Comparison of ENCODE assay signal across 8 cellular contexts in genomic region chr1:54488065-54488750, GRCh38. TPM values are rescaled to one million over a fixed set of nuclear protein-coding genes. Genes with fewer than 3 reads are reported as not detected.
A peak's percentile ranks its signal among the peaks of the same experiment; 100 is the strongest.
DNase-seq lines count a peak whose midpoint lies in the region; ATAC-seq and TF ChIP-seq lines count a peak whose summit lies in the region.

No MANE protein-coding gene starts in this region.

- H3K36me3 ChIP-seq in Loucy (ENCODE audit: insufficient read depth, low read length) (no peaks in the 10 kb centered on the region), neural progenitor cell (no peaks in the 10 kb centered on the region)

- H2AFZ ChIP-seq in Loucy (ENCODE audit: low read length) = peak overlapping the region; percentile 68
- peak overlapping the region; percentile 57 for H2AFZ ChIP-seq in neural progenitor cell (replicated peaks)

- H3F3A ChIP-seq in Loucy (ENCODE audit: low read depth) = no peaks in the 10 kb centered on the region
- peaks cover 34% of the 10 kb centered on the region for H3F3A ChIP-seq in neural progenitor cell (ENCODE audit: low read depth)

- peak overlapping the region; percentile 98 for H3K4me3 ChIP-seq in Loucy (ENCODE audit: low read length, poor library complexity, severe bottlenecking)
- peak overlapping the region; percentile 52 to 55 for H3K4me3 ChIP-seq in foreskin fibroblast (ENCODE audit: low read depth in 1 of 2, low read length in 2 of 2)
- peak overlapping the region; percentile 60 for H3K4me3 ChIP-seq in neural progenitor cell

- peak overlapping the region; percentile 91 for H3K4me3 Mint-ChIP-seq in neural progenitor cell
- H3K4me3 Mint-ChIP-seq in stimulated activated naive CD8-positive, alpha-beta T cell treated with anti-CD3 and anti-CD28 coated beads, Interleukin-15, amount 100 ng/mL, for 72 hours = peak overlapping the region; percentile 85 to 96

- DNase-seq in CD1c-positive myeloid dendritic cell (ENCODE audit: extremely low spot score) (peak; percentile 93), GM20000 (ENCODE audit: low spot score) (peak; percentile 93), SHP77 (lab: John Stamatoyannopoulos, UW) (peak; percentile 82 to 90), foreskin fibroblast (peak; percentile 92 to 97), neural progenitor cell (ENCODE audit: low spot score) (peak; percentile 98)
- peak; percentile 56 for DNase-seq in activated gamma-delta T cell treated with anti-CD3 and anti-CD28 coated beads, Interleukin-2, amount 50 U/mL, for 16 hours (ENCODE audit: low read depth)
- peak; percentile 62 to 65 for DNase-seq in stimulated activated naive CD8-positive, alpha-beta T cell treated with anti-CD3 and anti-CD28 coated beads, Interleukin-15, amount 100 ng/mL, for 72 hours

- H3K27ac ChIP-seq in neural progenitor cell = peak overlapping the region; percentile 88

- H3K36me3 Mint-ChIP-seq in neural progenitor cell = no peaks in the 10 kb centered on the region

- H3K4me1 ChIP-seq in Loucy (ENCODE audit: insufficient read depth, low read length, poor library complexity, severe bottlenecking) = peaks cover 22% of the 10 kb centered on the region
- peaks cover 27% of the 10 kb centered on the region for H3K4me1 ChIP-seq in neural progenitor cell

- H3K79me2 ChIP-seq in Loucy (ENCODE audit: insufficient read depth, low read length) (no peaks in the 10 kb centered on the region), neural progenitor cell (ENCODE audit: low read depth) (no peaks in the 10 kb centered on the region)

- H4K20me1 ChIP-seq in Loucy (ENCODE audit: insufficient read depth, low read length, poor library complexity, severe bottlenecking) (no peaks in the 10 kb centered on the region), neural progenitor cell (ENCODE audit: low read depth) (peaks cover 8% of the 10 kb centered on the region)

- no peaks in the 10 kb centered on the region for H3K9me3 Mint-ChIP-seq in neural progenitor cell
- H3K9me3 Mint-ChIP-seq in stimulated activated naive CD8-positive, alpha-beta T cell treated with anti-CD3 and anti-CD28 coated beads, Interleukin-15, amount 100 ng/mL, for 72 hours = no peaks in the 10 kb centered on the region

- H3K27me3 Mint-ChIP-seq in neural progenitor cell (ENCODE audit: insufficient read depth, low read depth) = peaks cover 6% of the 10 kb centered on the region
- peaks cover 30% of the 10 kb centered on the region for H3K27me3 Mint-ChIP-seq in stimulated activated naive CD8-positive, alpha-beta T cell treated with anti-CD3 and anti-CD28 coated beads, Interleukin-15, amount 100 ng/mL, for 72 hours

- no peak for TF ChIP-seq CTCF in GM20000 (IDR thresholded peaks at IDR 0.05; ENCODE audit: extremely low read depth, missing control alignments)
- no peak for TF ChIP-seq CTCF in Loucy (conservative IDR thresholded peaks at IDR 0.05; ENCODE audit: low read length)
- TF ChIP-seq CTCF in foreskin fibroblast (IDR thresholded peaks at IDR 0.05; ENCODE audit: low read depth, low read length) = no peak
- TF ChIP-seq CTCF in neural progenitor cell (IDR thresholded peaks at IDR 0.05) = peak; percentile 27

- ATAC-seq in stimulated activated naive CD8-positive, alpha-beta T cell treated with anti-CD3 and anti-CD28 coated beads, Interleukin-15, amount 100 ng/mL, for 72 hours = peak; percentile 55

- H3K27me3 ChIP-seq in Loucy (ENCODE audit: insufficient read depth, low read length, poor library complexity, severe bottlenecking) = no peaks in the 10 kb centered on the region
- peaks cover 21% of the 10 kb centered on the region for H3K27me3 ChIP-seq in neural progenitor cell

- H3K9me3 ChIP-seq in Loucy (ENCODE audit: insufficient read depth, low read depth, low read length) (no peaks in the 10 kb centered on the region), neural progenitor cell (ENCODE audit: low read depth) (no peaks in the 10 kb centered on the region)

- peak overlapping the region; percentile 100 for H3K27ac Mint-ChIP-seq in neural progenitor cell
- peak overlapping the region; percentile 63 to 94 for H3K27ac Mint-ChIP-seq in stimulated activated naive CD8-positive, alpha-beta T cell treated with anti-CD3 and anti-CD28 coated beads, Interleukin-15, amount 100 ng/mL, for 72 hours

- peak overlapping the region; percentile 98 for H3K4me2 ChIP-seq in Loucy (ENCODE audit: low read depth, low read length, poor library complexity, severe bottlenecking)
- H3K4me2 ChIP-seq in neural progenitor cell = peak overlapping the region; percentile 87

- H3K9ac ChIP-seq in Loucy (ENCODE audit: low read depth, low read length, poor library complexity, severe bottlenecking) (peak overlapping the region; percentile 97), neural progenitor cell (peak overlapping the region; percentile 2)

- no peaks in the 10 kb centered on the region for H3K9me2 ChIP-seq in Loucy (replicated peaks; ENCODE audit: low read depth, low read length)

- H3K4me1 Mint-ChIP-seq in neural progenitor cell = peaks cover 56% of the 10 kb centered on the region
- peaks cover 47% of the 10 kb centered on the region for H3K4me1 Mint-ChIP-seq in stimulated activated naive CD8-positive, alpha-beta T cell treated with anti-CD3 and anti-CD28 coated beads, Interleukin-15, amount 100 ng/mL, for 72 hours

RNA-seq across cellular contexts. Expression of gene ACOT11, which starts 59.8 kb away (rescaled TPM):
- 0.51 and 1.7 TPM in 2 replicates for total RNA-seq in neural progenitor cell (ENCODE audit: low replicate concordance)

Comparison
In these comparisons a context has a peak if more than half of its experiments do, and no peak if none do; other contexts are left out.
1. Peak in every context shown above with its lines: DNase-seq, ATAC-seq, H3K4me3 ChIP-seq and H3K27ac ChIP-seq.